Comparison of ENCODE assay signal across 6 cellular contexts in genomic region chr6:31817929-31818511, GRCh38. TPM values are rescaled to one million over a fixed set of nuclear protein-coding genes. Genes with fewer than 3 reads are reported as not detected.
DNase-seq lines count a peak whose midpoint lies in the region; ATAC-seq, FAIRE-seq and TF ChIP-seq lines count a peak whose summit lies in the region.
"Not testable (repeated sequence)": the region's sequence is repeated elsewhere in the genome, so short reads cannot be mapped to it uniquely, and the experiment has no call there.

No MANE protein-coding gene starts in this region.

- TF ChIP-seq CTCF in HFF-Myc (IDR thresholded peaks at IDR 0.05; ENCODE audit: low read depth, low read length, missing control alignments); pancreas (IDR thresholded peaks at IDR 0.05): not testable (repeated sequence)

- intact Hi-C loops in dendritic cell treated with granulocyte-macrophage colony-stimulating factor and Interleukin-4, amounts not matched to agents 40 ng/mL and 50 ng/mL, for 4 days (cut with micrococcal nuclease); pancreas (cut with DNase I): not testable (repeated sequence)

- not testable (repeated sequence) for ATAC-seq in activated CD8-positive, alpha-beta memory T cell treated with anti-CD3 and anti-CD28 coated beads, Interleukin-2, amount 10 ng/mL, durations not matched to agents 7 days and 5 days; pancreas

- not testable (repeated sequence) for H3K36me3 ChIP-seq in pancreas; urinary bladder (ENCODE audit: insufficient read depth)

- FAIRE-seq in pancreas (lab: Jason Lieb, UNC) = not testable (repeated sequence)

- not testable (repeated sequence) for H3K27me3 Mint-ChIP-seq in activated CD8-positive, alpha-beta memory T cell treated with anti-CD3 and anti-CD28 coated beads, Interleukin-2, amount 10 ng/mL, durations not matched to agents 7 days and 5 days; dendritic cell treated with granulocyte-macrophage colony-stimulating factor and Interleukin-4, amounts not matched to agents 40 ng/mL and 50 ng/mL, for 4 days

- peaks cover 13% of the 10 kb centered on the region for H3K36me3 Mint-ChIP-seq in activated CD8-positive, alpha-beta memory T cell treated with anti-CD3 and anti-CD28 coated beads, Interleukin-2, amount 10 ng/mL, durations not matched to agents 7 days and 5 days
- H3K36me3 Mint-ChIP-seq in dendritic cell treated with granulocyte-macrophage colony-stimulating factor and Interleukin-4, amounts not matched to agents 40 ng/mL and 50 ng/mL, for 4 days (ENCODE audit: low read depth) = peaks cover 44% of the 10 kb centered on the region

- H3K27me3 ChIP-seq in pancreas = not testable (repeated sequence)

- WGBS in pancreas, 2 donors = 48 to 57% methylated on average over 8 of the region's 8 CpGs
- 73% methylated on average over 8 of the region's 8 CpGs for WGBS in urinary bladder

- H3K27ac Mint-ChIP-seq in activated CD8-positive, alpha-beta memory T cell treated with anti-CD3 and anti-CD28 coated beads, Interleukin-2, amount 10 ng/mL, durations not matched to agents 7 days and 5 days = peak overlapping the region; percentile 99
- H3K27ac Mint-ChIP-seq in dendritic cell treated with granulocyte-macrophage colony-stimulating factor and Interleukin-4, amounts not matched to agents 40 ng/mL and 50 ng/mL, for 4 days = peak overlapping the region; percentile 86

- peaks cover 19 to 30% (median 23%) of the 10 kb centered on the region in 3 donors for H3K4me1 ChIP-seq in pancreas
- not testable (repeated sequence) for H3K4me1 ChIP-seq in urinary bladder (ENCODE audit: insufficient read depth)

- H3K4me3 Mint-ChIP-seq in activated CD8-positive, alpha-beta memory T cell treated with anti-CD3 and anti-CD28 coated beads, Interleukin-2, amount 10 ng/mL, durations not matched to agents 7 days and 5 days = peak overlapping the region; percentile 94
- H3K4me3 Mint-ChIP-seq in dendritic cell treated with granulocyte-macrophage colony-stimulating factor and Interleukin-4, amounts not matched to agents 40 ng/mL and 50 ng/mL, for 4 days = peak overlapping the region; percentile 93

- not testable (repeated sequence) for H3K9me3 ChIP-seq in pancreas

- H3K4me3 ChIP-seq in HFF-Myc (replicated peaks; ENCODE audit: low read depth, low read length) = peak overlapping the region; percentile 49
- peak overlapping the region in 3 of 4 donors; percentile 9 to 44 (median 24) for H3K4me3 ChIP-seq in pancreas
- peak overlapping the region; percentile 67 for H3K4me3 ChIP-seq in urinary bladder (ENCODE audit: low read depth, low read length)

- H3K9me3 Mint-ChIP-seq in activated CD8-positive, alpha-beta memory T cell treated with anti-CD3 and anti-CD28 coated beads, Interleukin-2, amount 10 ng/mL, durations not matched to agents 7 days and 5 days (ENCODE audit: low read depth); dendritic cell treated with granulocyte-macrophage colony-stimulating factor and Interleukin-4, amounts not matched to agents 40 ng/mL and 50 ng/mL, for 4 days: not testable (repeated sequence)

- DNase-seq in HFF-Myc (ENCODE audit: extremely low read depth, low read depth); activated CD8-positive, alpha-beta memory T cell treated with anti-CD3 and anti-CD28 coated beads, Interleukin-2, amount 10 ng/mL, durations not matched to agents 7 days and 5 days: not testable (repeated sequence)
- peak; percentile 55 for DNase-seq in inferior parietal cortex (ENCODE audit: extremely low spot score)
- peak in 2 of 6 donors; percentile 45 to 87 for DNase-seq in pancreas

- peak overlapping the region in 2 of 4 donors; percentile 15 to 64 for H3K27ac ChIP-seq in pancreas
- peak overlapping the region; percentile 48 for H3K27ac ChIP-seq in urinary bladder (ENCODE audit: low read depth)

- CTCF ChIA-PET in activated CD8-positive, alpha-beta memory T cell treated with anti-CD3 and anti-CD28 coated beads, Interleukin-2, amount 10 ng/mL, durations not matched to agents 7 days and 5 days (lab: Charles Lee) = interaction anchor here (0.8 to 2.5 kb wide), 11 partner anchors 8 to 114 kb away, joined by 3 to 12 read pairs (median 4); partner anchors contain the start of genes DDAH2, HSPA1B and LSM2

- peaks cover 50% of the 10 kb centered on the region for H3K4me1 Mint-ChIP-seq in activated CD8-positive, alpha-beta memory T cell treated with anti-CD3 and anti-CD28 coated beads, Interleukin-2, amount 10 ng/mL, durations not matched to agents 7 days and 5 days
- H3K4me1 Mint-ChIP-seq in dendritic cell treated with granulocyte-macrophage colony-stimulating factor and Interleukin-4, amounts not matched to agents 40 ng/mL and 50 ng/mL, for 4 days (ENCODE audit: low read depth) = peaks cover 48% of the 10 kb centered on the region

RNA-seq across cellular contexts. Expression of gene HSPA1A, which starts 2.7 kb away (rescaled TPM):
- 100 to 1,000 TPM; 124 to 137 TPM for total RNA-seq in activated CD8-positive, alpha-beta memory T cell treated with anti-CD3 and anti-CD28 coated beads, Interleukin-2, amount 10 ng/mL, durations not matched to agents 7 days and 5 days
- total RNA-seq in pancreas (100 to 1,000 TPM in 1 of 6 donors, 10 to 100 TPM in 5; 18.2 to 195 (median 29.6) TPM), urinary bladder (152 TPM)
- polyA plus RNA-seq in pancreas (10 to 100 TPM; 51.7 to 85.0 TPM), urinary bladder (374 TPM)

RNA-seq across cellular contexts. Expression of gene HSPA1L, which starts 2.9 kb away (rescaled TPM):
- total RNA-seq in activated CD8-positive, alpha-beta memory T cell treated with anti-CD3 and anti-CD28 coated beads, Interleukin-2, amount 10 ng/mL, durations not matched to agents 7 days and 5 days = 1 to 10 TPM; 2.9 to 3.1 TPM
- total RNA-seq in pancreas = 1 to 10 TPM in 2 of 6 donors, under 1 TPM in 4; 0.51 to 1.2 (median 0.68) TPM
- polyA plus RNA-seq in pancreas = 1 to 10 TPM in 1 of 2 donors, under 1 TPM in 1; 0.46 to 1.0 TPM
- total RNA-seq in urinary bladder = 2.5 TPM
- 2.9 TPM for polyA plus RNA-seq in urinary bladder

RNA-seq across cellular contexts. Expression of gene HSPA1B, which starts 9.5 kb away (rescaled TPM):
- total RNA-seq in activated CD8-positive, alpha-beta memory T cell treated with anti-CD3 and anti-CD28 coated beads, Interleukin-2, amount 10 ng/mL, durations not matched to agents 7 days and 5 days = 10 to 100 TPM; 64.6 to 71.6 TPM
- 100 to 1,000 TPM in 2 of 6 donors, 10 to 100 TPM in 4; 24.6 to 248 (median 43.2) TPM for total RNA-seq in pancreas
- polyA plus RNA-seq in pancreas = 10 to 100 TPM; 18.4 to 60.4 TPM
- total RNA-seq in urinary bladder = 137 TPM
- 269 TPM for polyA plus RNA-seq in urinary bladder

RNA-seq across cellular contexts. Expression of gene LSM2, which starts 11.3 kb away (rescaled TPM):
- 100 to 1,000 TPM; 124 to 129 TPM for total RNA-seq in activated CD8-positive, alpha-beta memory T cell treated with anti-CD3 and anti-CD28 coated beads, Interleukin-2, amount 10 ng/mL, durations not matched to agents 7 days and 5 days
- total RNA-seq in pancreas = 10 to 100 TPM; 11.0 to 23.1 (median 19.0) TPM
- 10 to 100 TPM; 25.1 to 27.3 TPM for polyA plus RNA-seq in pancreas
- 22.5 TPM for total RNA-seq in urinary bladder
- 69.4 TPM for polyA plus RNA-seq in urinary bladder

RNA-seq across cellular contexts. Expression of gene VARS1, which starts 22.5 kb away (rescaled TPM):
- 100 to 1,000 TPM; 107 to 140 TPM for total RNA-seq in activated CD8-positive, alpha-beta memory T cell treated with anti-CD3 and anti-CD28 coated beads, Interleukin-2, amount 10 ng/mL, durations not matched to agents 7 days and 5 days
- total RNA-seq in pancreas = 10 to 100 TPM; 22.0 to 48.1 (median 36.2) TPM
- 10 to 100 TPM; 35.3 to 67.3 TPM for polyA plus RNA-seq in pancreas
- total RNA-seq in urinary bladder = 16.7 TPM
- polyA plus RNA-seq in urinary bladder = 34.4 TPM
